ENCODE assay signal across 9 cellular contexts in the genomic region with DNA sequence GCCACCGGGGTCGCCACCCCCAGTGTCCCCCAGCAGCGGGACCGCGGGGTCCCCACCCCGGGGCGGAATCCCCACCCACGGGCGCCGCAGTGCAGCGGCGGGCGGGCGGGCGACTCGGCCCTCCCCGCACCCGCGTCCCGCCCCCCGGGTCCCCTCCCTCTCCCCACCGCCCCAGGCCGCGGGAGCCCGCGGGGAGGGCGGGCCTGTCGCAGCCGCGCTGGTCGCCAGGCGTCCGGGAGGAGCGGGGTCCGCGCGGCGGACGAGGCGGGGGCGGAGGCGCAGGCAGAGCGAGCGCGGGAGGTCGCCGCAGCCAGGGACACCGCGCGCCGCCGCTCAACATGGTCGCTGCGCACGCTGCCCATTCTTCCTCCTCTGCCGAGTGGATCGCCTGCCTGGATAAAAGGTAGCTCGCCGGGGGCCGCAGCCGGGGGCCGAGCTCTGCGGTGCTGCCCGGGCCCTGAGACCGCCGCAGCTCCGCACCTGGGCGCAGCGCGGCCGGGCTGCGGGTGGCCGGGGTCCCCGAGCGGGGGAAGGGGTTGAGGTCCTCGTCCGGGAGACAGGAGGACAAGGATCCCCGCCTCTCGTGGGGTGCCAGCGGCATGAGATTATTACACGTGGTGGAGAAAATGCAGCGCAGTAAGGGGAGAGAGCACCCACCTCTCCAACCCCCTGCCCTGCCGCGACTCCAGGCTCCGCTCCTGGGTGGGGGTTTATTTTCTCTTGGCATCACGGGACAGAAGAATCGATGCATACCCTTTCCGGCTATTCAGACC. TPM values are rescaled to one million over a fixed set of nuclear protein-coding genes. Genes with fewer than 3 reads are reported as not detected.
DNase-seq lines count a peak whose midpoint lies in the region; FAIRE-seq and TF ChIP-seq lines count a peak whose summit lies in the region.
"Had no signal": no experiment of that assay in that cellular context is flagged by ENCODE, and none has a peak within 500 bp of the region (broad histone marks: within the 10 kb centered on the region; RNA-seq: fewer than 3 reads in every experiment).

A gene (plus strand): TSS at position 200 of the 773 bp plus-strand sequence. CDS start 139 bp downstream, at position 339.

- no peak for FAIRE-seq in RCC 7860 (lab: Jason Lieb, UNC)
- FAIRE-seq: islet of Langerhans had no signal

- H3K9ac ChIP-seq in mesendoderm (ENCODE audit: low read length), result no peak within 1 kb of the TSS

- DNase-seq in ELR (ENCODE audit: low read depth) (peak; percentile 8), NCI-H2227 (lab: John Stamatoyannopoulos, UW; ENCODE audit: unreplicated experiment) (peak; percentile 59), dermis microvascular lymphatic vessel endothelial cell (ENCODE audit: low read depth in 2 of 2) (peak in 1 of 2 donors; percentile 25), mesendoderm (peak; percentile 17), uterus (no peak), COLO829 (ENCODE audit: low spot score) (no peak), DMS79 treated with DMSO at 0.1 percent for 48 hours (lab: John Stamatoyannopoulos, UW) (no peak), RCC 7860 (ENCODE audit: low spot score) (no peak)

- H2AK5ac ChIP-seq in mesendoderm (ENCODE audit: low read length), result no peak within 1 kb of the TSS

- H3K27ac ChIP-seq in mesendoderm (ENCODE audit: low read depth, low read length), result no peak within 1 kb of the TSS
- no peak within 1 kb of the TSS for H3K27ac ChIP-seq in uterus

- H2BK15ac ChIP-seq in mesendoderm (replicated peaks; ENCODE audit: low read depth), result no peak within 1 kb of the TSS

- no peak within 1 kb of the TSS for H4K5ac ChIP-seq in mesendoderm (ENCODE audit: low read length)

- WGBS in mesendoderm (ENCODE audit: extremely low coverage, insufficient coverage, low lambda C conversion rate), result no CpG with 5 or more reads among the region's 88 CpGs

- H3K56ac ChIP-seq in mesendoderm (ENCODE audit: low read length), result peak within 1 kb of the TSS; percentile 50

- no peak for TF ChIP-seq POLR2A in uterus (IDR thresholded peaks at IDR 0.05)

- peak within 1 kb of the TSS; percentile 14 for H4K8ac ChIP-seq in mesendoderm (ENCODE audit: low read depth, low read length)

- H3K23ac ChIP-seq in mesendoderm (ENCODE audit: low read length), result no peak within 1 kb of the TSS

- H2BK5ac ChIP-seq in mesendoderm (ENCODE audit: low read length), result no peak within 1 kb of the TSS

- H3K4me2 ChIP-seq in mesendoderm (ENCODE audit: low read length), result peak within 1 kb of the TSS; percentile 33

- H3K27me3 ChIP-seq in mesendoderm (ENCODE audit: insufficient read depth, low read length, poor library complexity), result peaks cover 15% of the 10 kb centered on the region
- peaks cover 0 to 3% of the 10 kb centered on the region in 2 donors for H3K27me3 ChIP-seq in uterus

- H2BK120ac ChIP-seq in mesendoderm (ENCODE audit: low read depth, low read length), result no peak within 1 kb of the TSS

- H3K36me3 ChIP-seq in mesendoderm (ENCODE audit: control insufficient read depth, insufficient read depth, low read length) (no peaks in the 10 kb centered on the region), uterus (no peaks in the 10 kb centered on the region)

- H3K9me3 ChIP-seq in uterus, result no peaks in the 10 kb centered on the region

- H3K4me1 ChIP-seq in mesendoderm (ENCODE audit: control insufficient read depth, low read depth, low read length) (no peaks in the 10 kb centered on the region), uterus (peaks cover 0 to 10% of the 10 kb centered on the region in 2 donors)

- H3K79me2 ChIP-seq in mesendoderm (ENCODE audit: control insufficient read depth, insufficient read depth, low read length), result no peaks in the 10 kb centered on the region

- H3K79me1 ChIP-seq in mesendoderm (ENCODE audit: low read length), result no peaks in the 10 kb centered on the region

- no peak within 1 kb of the TSS for H3K4me3 ChIP-seq in mesendoderm (ENCODE audit: low read length)
- H3K4me3 ChIP-seq in uterus, result peak within 1 kb of the TSS in 1 of 2 donors; percentile 28

- no peak within 1 kb of the TSS for H3K18ac ChIP-seq in mesendoderm (ENCODE audit: low read length)

- TF ChIP-seq CTCF in uterus (IDR thresholded peaks at IDR 0.05), result no peak

- no peak within 1 kb of the TSS for H3K4ac ChIP-seq in mesendoderm (ENCODE audit: low read depth, low read length)

- intact Hi-C loops in uterus (cut with DNase I; ENCODE audit: low total_unique reads), result no loop called here

RNA-seq across cellular contexts. Expression of the gene that starts here (rescaled TPM):
- total RNA-seq in dermis microvascular lymphatic vessel endothelial cell (14.2 and 17.7 TPM in 2 replicates), uterus (10 to 100 TPM; 16.1 to 26.2 (median 21.3) TPM)
- polyA plus RNA-seq in mesendoderm (2013, experiment 1 of 2), result 0.87 TPM
- polyA plus RNA-seq in mesendoderm (2013, experiment 2 of 2), result 0.71 TPM

Comparison
In these comparisons a context has a peak if more than half of its experiments do, and no peak if none do; other contexts are left out.
1. DNase-seq: peak in ELR (single experiment), NCI-H2227 (single experiment) and mesendoderm (single experiment); none in uterus (0 of 2), COLO829 (single experiment), DMS79 treated with DMSO at 0.1 percent for 48 hours (single experiment) and RCC 7860 (single experiment).